8 cellular contexts compared by ENCODE assay signal in the genomic region with DNA sequence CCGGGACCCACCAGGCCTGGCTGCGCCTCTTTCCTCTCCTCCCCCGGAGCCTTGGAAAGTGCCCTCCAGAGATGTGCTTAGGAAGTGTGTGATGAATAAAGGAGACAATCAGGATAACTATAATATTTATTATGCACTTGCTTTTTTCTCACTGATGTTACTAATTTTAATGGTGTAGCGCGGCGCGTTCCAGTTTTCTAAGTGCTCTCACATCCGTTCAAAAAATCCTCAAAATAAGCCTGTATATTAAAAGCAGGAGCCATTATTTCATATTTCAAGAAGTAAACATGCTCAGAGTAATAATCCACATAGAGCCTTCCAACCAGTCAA. TPM values are rescaled to one million over a fixed set of nuclear protein-coding genes. Genes with fewer than 3 reads are reported as not detected.
DNase-seq lines count a peak whose midpoint lies in the region; ATAC-seq, FAIRE-seq and TF ChIP-seq lines count a peak whose summit lies in the region.

No MANE protein-coding gene starts in this region.

- H3K36me3 ChIP-seq in HEK293 (ENCODE audit: control insufficient read depth in 2 of 2, insufficient read depth in 1 of 2, low read length in 2 of 2) (peaks cover 6 to 10% of the 10 kb centered on the region in 2 experiments; a peak in 2 of 3 replicates), astrocyte (ENCODE audit: insufficient read depth, low read length) (no peaks in the 10 kb centered on the region), upper lobe of right lung (peaks cover 14% of the 10 kb centered on the region)

- H4K20me1 ChIP-seq in astrocyte (ENCODE audit: insufficient read depth, low read length), result no peaks in the 10 kb centered on the region

- no peaks in the 10 kb centered on the region for H3K9me3 Mint-ChIP-seq in astrocyte (ENCODE audit: unreplicated experiment)

- H3K4me1 ChIP-seq in HEK293 (ENCODE audit: control insufficient read depth, insufficient read depth, low read length), result 0 out of 2 replicates have a peak, but pooled peaks cover 4% of the 10 kb centered on the region
- peaks cover 4% of the 10 kb centered on the region for H3K4me1 ChIP-seq in astrocyte (ENCODE audit: insufficient read depth, low read length)
- H3K4me1 ChIP-seq in upper lobe of right lung, result peaks cover 19% of the 10 kb centered on the region

- H3K79me2 ChIP-seq in astrocyte (ENCODE audit: insufficient read depth, low read length), result no peaks in the 10 kb centered on the region

- no peaks in the 10 kb centered on the region for H3K36me3 Mint-ChIP-seq in astrocyte (ENCODE audit: low read depth, unreplicated experiment)

- H3K4me3 Mint-ChIP-seq in astrocyte (ENCODE audit: unreplicated experiment), result peak overlapping the region; percentile 88

- H3K4me1 Mint-ChIP-seq in astrocyte (ENCODE audit: low read depth, unreplicated experiment), result peaks cover 2% of the 10 kb centered on the region

- intact Hi-C loops in lower leg skin (cut with DNase I; ENCODE audit: low total_unique reads) (no loop called here), upper lobe of right lung (cut with DNase I) (no loop called here)

- H3K4me2 ChIP-seq in astrocyte (ENCODE audit: low read length), result peak overlapping the region; percentile 91

- WGBS in lower leg skin, 2 donors, result 2 to 4% methylated on average over 8 of the region's 8 CpGs

- peak overlapping the region; percentile 96 for H3K9ac ChIP-seq in astrocyte (ENCODE audit: low read length)

- peak overlapping the region; percentile 87 for H2AFZ ChIP-seq in astrocyte (ENCODE audit: low read depth, low read length)

- DNase-seq in AG04449 (ENCODE audit: low read depth, low spot score), result no peak
- DNase-seq in astrocyte (ENCODE audit: low read depth), result no peak
- DNase-seq in lower leg skin (ENCODE audit: low spot score in 2 of 2), result no peak
- no peak for DNase-seq in upper lobe of right lung
- DNase-seq in COLO668 (lab: John Stamatoyannopoulos, UW; ENCODE audit: unreplicated experiment), result no peak
- no peak for DNase-seq in AML-193 (lab: John Stamatoyannopoulos, UW)
- no peak for DNase-seq in HK-2 (ENCODE audit: unreplicated experiment)

- no peak for TF ChIP-seq POLR2A in lower leg skin (IDR thresholded peaks at IDR 0.05)

- H3K27me3 ChIP-seq in astrocyte (ENCODE audit: insufficient read depth, low read length) (no peaks in the 10 kb centered on the region), upper lobe of right lung (no peaks in the 10 kb centered on the region)

- TF ChIP-seq CTCF in AG04449 (IDR thresholded peaks at IDR 0.05; ENCODE audit: insufficient read depth, low read length, missing control alignments) (no peak), HEK293 (tag by site-specific recombination; IDR thresholded peaks at IDR 0.05) (no peak), astrocyte (IDR thresholded peaks at IDR 0.05; ENCODE audit: insufficient read depth, low read depth, low read length) (no peak), lower leg skin (IDR thresholded peaks at IDR 0.05) (no peak), upper lobe of right lung (IDR thresholded peaks at IDR 0.05) (no peak)

- H3K27ac Mint-ChIP-seq in astrocyte (ENCODE audit: unreplicated experiment), result peak overlapping the region; percentile 68

- ATAC-seq in upper lobe of right lung, result no peak

- CTCF ChIA-PET in AG04449 (lab: Yijun Ruan, JAX), result interaction anchor here (0.7 to 3.2 kb wide), 6 partner anchors 19 to 129 kb away, joined by 4 to 10 read pairs (median 4); no protein-coding TSS in a partner anchor
- CTCF ChIA-PET in HEK293 (lab: Yijun Ruan, JAX), result interaction anchor here (0.5 to 1.0 kb wide), 7 partner anchors 9 to 254 kb away, joined by 3 to 6 read pairs (median 3); no protein-coding TSS in a partner anchor

- POLR2A ChIA-PET in AG04449 (lab: Yijun Ruan, JAX), result no interaction called here
- POLR2A ChIA-PET in HEK293 (lab: Yijun Ruan, JAX), result interaction anchor here (1.0 to 1.9 kb wide), 4 partner anchors 12 to 220 kb away, joined by 3 to 8 read pairs (median 6); a partner anchor contains a TSS

- H3K4me3 ChIP-seq in AG04449 (ENCODE audit: low read depth, low read length) (peak overlapping the region; percentile 84), HEK293 (ENCODE audit: low read depth, low read length) (peak overlapping the region; percentile 73), astrocyte (ENCODE audit: insufficient read depth, low read depth, low read length) (peak overlapping the region; percentile 86), lower leg skin (ENCODE audit: low read depth, poor library complexity, severe bottlenecking) (peak overlapping the region; percentile 92), upper lobe of right lung (peak overlapping the region; percentile 75)

- H3K9me3 ChIP-seq in HEK293 (ENCODE audit: control insufficient read depth, insufficient read depth, low read depth, low read length), result no peaks in the 10 kb centered on the region
- H3K9me3 ChIP-seq in astrocyte (ENCODE audit: insufficient read depth, low read depth, low read length), result no peaks in the 10 kb centered on the region
- H3K9me3 ChIP-seq in upper lobe of right lung, result no peaks in the 10 kb centered on the region

- FAIRE-seq in astrocyte (lab: Jason Lieb, UNC), result no peak

- no peaks in the 10 kb centered on the region for H3K27me3 Mint-ChIP-seq in astrocyte (ENCODE audit: low read depth, unreplicated experiment)

- H3K27ac ChIP-seq in HEK293 (ENCODE audit: extremely low read depth, low read depth, low read length) (peak overlapping the region; percentile 96), astrocyte (ENCODE audit: low read depth, low read length) (peak overlapping the region; percentile 94), upper lobe of right lung (peak overlapping the region; percentile 94)

TF ChIP-seq in HEK293, 187 proteins besides CTCF, POLR2A, EP300 and RAD21:
- no peak for TF ChIP-seq SETDB1 (IDR thresholded peaks at IDR 0.05; ENCODE audit: insufficient read length, low read length)
- TF ChIP-seq ZBTB20 (tag by site-specific recombination; IDR thresholded peaks at IDR 0.05), result peak; percentile 36
- TF ChIP-seq, protein P1, sequence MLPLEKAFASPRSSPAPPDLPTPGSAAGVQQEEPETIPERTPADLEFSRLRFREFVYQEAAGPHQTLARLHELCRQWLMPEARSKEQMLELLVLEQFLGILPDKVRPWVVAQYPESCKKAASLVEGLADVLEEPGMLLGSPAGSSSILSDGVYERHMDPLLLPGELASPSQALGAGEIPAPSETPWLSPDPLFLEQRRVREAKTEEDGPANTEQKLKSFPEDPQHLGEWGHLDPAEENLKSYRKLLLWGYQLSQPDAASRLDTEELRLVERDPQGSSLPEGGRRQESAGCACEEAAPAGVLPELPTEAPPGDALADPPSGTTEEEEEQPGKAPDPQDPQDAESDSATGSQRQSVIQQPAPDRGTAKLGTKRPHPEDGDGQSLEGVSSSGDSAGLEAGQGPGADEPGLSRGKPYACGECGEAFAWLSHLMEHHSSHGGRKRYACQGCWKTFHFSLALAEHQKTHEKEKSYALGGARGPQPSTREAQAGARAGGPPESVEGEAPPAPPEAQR (tag by site-specific recombination; IDR thresholded peaks at IDR 0.05), result no peak
- no peak for TF ChIP-seq ZNF558 (tag by site-specific recombination; IDR thresholded peaks at IDR 0.05)

RNA-seq across cellular contexts. Expression of a gene that starts 0.9 kb away (rescaled TPM):
- total RNA-seq in astrocyte, result 22.8 and 29.4 TPM in 2 replicates
- 10 to 100 TPM; 30.2 to 62.2 (median 44.5) TPM for total RNA-seq in lower leg skin
- 67.0 TPM for total RNA-seq in upper lobe of right lung

RNA-seq across cellular contexts. Expression of a gene that starts 57.8 kb away (rescaled TPM):
- total RNA-seq in astrocyte, result 45.0 and 49.7 TPM in 2 replicates
- total RNA-seq in lower leg skin, result 10 to 100 TPM; 61.3 to 83.2 (median 76.5) TPM
- 42.6 TPM for total RNA-seq in upper lobe of right lung
